Comparison of ENCODE assay signal across 8 cellular contexts in the genomic region with DNA sequence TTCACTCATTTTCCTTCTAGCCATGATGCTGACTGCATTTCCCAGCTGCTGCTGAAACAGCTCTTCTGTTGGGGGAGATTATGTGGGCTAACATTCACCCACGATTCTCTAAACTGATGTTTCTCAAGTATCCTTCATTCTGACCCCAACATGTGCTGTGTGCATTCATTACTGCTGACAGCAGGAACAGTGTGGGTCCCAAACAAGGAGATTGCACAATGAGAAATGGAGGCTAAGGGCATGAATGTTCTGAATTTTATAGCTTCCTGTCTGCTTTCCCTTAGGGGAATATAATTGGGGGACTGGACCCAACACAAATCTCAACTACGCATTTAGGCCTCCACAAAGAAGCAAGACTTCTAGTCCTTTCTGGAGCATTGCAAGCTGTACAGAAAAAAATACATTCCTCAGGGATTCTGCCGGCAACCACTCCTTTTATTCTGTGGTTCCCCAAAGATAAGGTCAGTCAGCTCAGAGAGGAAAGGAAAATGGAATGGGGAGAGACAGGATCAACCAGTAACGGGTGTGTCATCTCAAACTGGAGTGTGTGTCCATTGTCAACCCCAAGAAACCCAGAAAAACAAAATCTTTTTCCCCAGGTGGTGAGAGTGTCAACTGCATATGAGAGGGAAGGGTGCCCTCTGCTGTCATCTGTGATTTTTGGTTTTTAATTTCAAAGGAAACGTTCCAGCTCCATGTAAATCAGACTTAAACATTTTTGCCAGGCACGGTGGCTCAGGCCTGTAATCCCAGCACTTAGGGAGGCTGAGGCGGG.
DNase-seq lines count a peak whose midpoint lies in the region; ATAC-seq and TF ChIP-seq lines count a peak whose summit lies in the region.

No MANE protein-coding gene starts in this region.

- intact Hi-C loops in activated naive CD4-positive, alpha-beta T cell treated with anti-CD3 and anti-CD28 coated beads for 36 hours (cut with micrococcal nuclease), result loop anchor here (1.0 to 10.0 kb wide), 5 partner anchors 231 to 693 kb away; a partner anchor contains a TSS

- peak overlapping the region; percentile 68 for H3K27ac Mint-ChIP-seq in activated naive CD4-positive, alpha-beta T cell treated with anti-CD3 and anti-CD28 coated beads for 36 hours

- peaks cover 16% of the 10 kb centered on the region for H3K4me1 Mint-ChIP-seq in activated naive CD4-positive, alpha-beta T cell treated with anti-CD3 and anti-CD28 coated beads for 36 hours (ENCODE audit: low read depth)

- H3K36me3 Mint-ChIP-seq in activated naive CD4-positive, alpha-beta T cell treated with anti-CD3 and anti-CD28 coated beads for 36 hours (ENCODE audit: low read depth), result no peaks in the 10 kb centered on the region

- no peaks in the 10 kb centered on the region for H3K27me3 ChIP-seq in foreskin keratinocyte

- H3K27me3 Mint-ChIP-seq in activated naive CD4-positive, alpha-beta T cell treated with anti-CD3 and anti-CD28 coated beads for 36 hours (ENCODE audit: low read depth), result no peaks in the 10 kb centered on the region

- peak overlapping the region; percentile 24; the same call in 1 of the 2 replicates for H3K4me3 ChIP-seq in GM12865 (ENCODE audit: low read depth, low read length)

- H3K27ac ChIP-seq in foreskin keratinocyte, result peak overlapping the region; percentile 89

- TF ChIP-seq CTCF in GM12865 (IDR thresholded peaks at IDR 0.05; ENCODE audit: insufficient read depth, low read depth, low read length, missing control alignments), result peak; percentile 39
- TF ChIP-seq CTCF in foreskin keratinocyte (conservative IDR thresholded peaks at IDR 0.05), result peak; percentile 82

- peaks cover 7% of the 10 kb centered on the region for H3K4me1 ChIP-seq in foreskin keratinocyte

- H3K4me3 Mint-ChIP-seq in activated naive CD4-positive, alpha-beta T cell treated with anti-CD3 and anti-CD28 coated beads for 36 hours, result no peak overlapping the region

- ATAC-seq in foreskin keratinocyte (peak; percentile 90), HG03045 (IDR thresholded peaks at IDR 0.05; ENCODE audit: unreplicated experiment) (no peak)

- CTCF ChIA-PET in activated naive CD4-positive, alpha-beta T cell treated with anti-CD3 and anti-CD28 coated beads for 36 hours (lab: Charles Lee), result interaction anchor here (0.6 to 3.8 kb wide), 20 partner anchors 11 to 681 kb away, joined by 3 to 37 read pairs (median 4); no protein-coding TSS in a partner anchor

- no peaks in the 10 kb centered on the region for H3K9me3 Mint-ChIP-seq in activated naive CD4-positive, alpha-beta T cell treated with anti-CD3 and anti-CD28 coated beads for 36 hours

- DNase-seq in A172 (ENCODE audit: low spot score) (peak; percentile 86), GM12865 (ENCODE audit: low read depth) (peak; percentile 79), HT-29 (ENCODE audit: low spot score) (peak; percentile 79), NOMO-1 treated with dmso at 0.1 percent for 144 hours (lab: John Stamatoyannopoulos, UW; ENCODE audit: unreplicated experiment) (peak; percentile 53), foreskin keratinocyte (peak; percentile 60 to 81), non-pigmented ciliary epithelial cell (ENCODE audit: low read depth) (peak; percentile 56)
- peak; percentile 58 for DNase-seq in activated naive CD4-positive, alpha-beta T cell treated with anti-CD3 and anti-CD28 coated beads for 36 hours
